In the genomic region with DNA sequence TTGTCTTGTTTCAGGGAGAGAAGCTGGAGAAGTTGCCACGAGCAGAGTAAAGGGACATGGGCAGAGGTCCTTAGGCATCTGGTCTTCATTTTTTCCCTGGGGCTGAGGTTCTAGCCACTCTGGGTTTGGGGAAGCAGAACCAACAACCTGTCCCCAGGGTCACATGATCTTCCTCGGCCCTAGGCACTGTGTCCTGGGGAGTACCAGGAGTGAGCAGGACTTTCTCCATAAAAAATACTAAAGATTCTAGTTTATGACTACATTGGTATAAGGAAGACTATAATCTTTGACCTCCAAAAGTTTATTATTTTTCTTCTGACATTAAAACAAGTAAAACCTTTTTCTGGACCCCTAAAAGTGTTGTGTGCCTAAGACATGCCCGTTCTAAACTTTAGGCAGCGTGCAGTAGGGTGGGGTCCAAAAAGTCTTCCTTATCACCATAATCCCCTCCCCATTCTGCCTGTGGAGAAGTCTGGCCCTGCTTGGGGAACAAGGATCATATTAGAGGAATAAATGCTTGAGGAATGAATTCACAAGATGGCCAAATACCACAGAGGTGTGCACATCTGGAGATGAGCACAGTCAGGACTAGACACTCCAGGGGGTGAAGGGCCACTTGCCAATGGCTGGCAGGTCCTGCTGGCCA, we compare ENCODE assay signal across 19 cellular contexts. TPM values are rescaled to one million over a fixed set of nuclear protein-coding genes. Genes with fewer than 3 reads are reported as not detected.
DNase-seq lines count a peak whose midpoint lies in the region; ATAC-seq, FAIRE-seq and TF ChIP-seq lines count a peak whose summit lies in the region.
"Had no signal": no experiment of that assay in that cellular context is flagged by ENCODE, and none has a peak within 500 bp of the region (broad histone marks: within the 10 kb centered on the region; RNA-seq: fewer than 3 reads in every experiment).

No MANE protein-coding gene starts in this region.

- ATAC-seq in A549 (no peak), foreskin keratinocyte (peak; percentile 24), GM21367 (IDR thresholded peaks at IDR 0.05; ENCODE audit: unreplicated experiment) (no peak), GM21619 (IDR thresholded peaks at IDR 0.05; ENCODE audit: unreplicated experiment) (no peak)
- ATAC-seq: activated T-helper 17 cell treated with anti-CD3 and anti-CD28 coated beads, Interleukin-2, amount 50 U/mL, for 72 hours had no signal

- DNase-seq in A549 (ENCODE audit: low read depth in 1 of 2, low spot score in 1 of 2): peak in 1 of 2 experiments; percentile 35
- peak; percentile 11 for DNase-seq in astrocyte of the hippocampus (ENCODE audit: low read depth, low spot score)
- DNase-seq in foreskin keratinocyte: no peak
- DNase-seq in GM10266 (ENCODE audit: extremely low spot score): no peak
- no peak for DNase-seq in activated CD4-positive, alpha-beta memory T cell treated with anti-CD3 and anti-CD28 coated beads for 36 hours
- DNase-seq: activated CD4-positive, alpha-beta T cell treated with anti-CD3 and anti-CD28 coated beads, Interleukin-2, amount 10 ng/mL, durations not matched to agents 7 days and 5 days; activated naive CD8-positive, alpha-beta T cell treated with anti-CD3 and anti-CD28 coated beads for 36 hours; cortex of kidney; kidney; midbrain; NCI-H1048; nephron progenitor cell; sigmoid colon; SW 1271 had no signal

- H3K27me3 ChIP-seq in HUES6 (ENCODE audit: control insufficient read depth, insufficient read depth, low read length) (no peaks in the 10 kb centered on the region), foreskin keratinocyte (no peaks in the 10 kb centered on the region)
- H3K27me3 ChIP-seq: sigmoid colon had no signal

- intact Hi-C loops in activated CD4-positive, alpha-beta memory T cell treated with anti-CD3 and anti-CD28 coated beads for 36 hours (cut with micrococcal nuclease): no loop called here

- TF ChIP-seq CTCF in A549 (IDR thresholded peaks at IDR 0.05) (no peak), foreskin keratinocyte (conservative IDR thresholded peaks at IDR 0.05) (no peak), GM10266 (IDR thresholded peaks at IDR 0.05; ENCODE audit: control insufficient read depth, insufficient read depth, low read depth, missing control alignments) (no peak)

- POLR2A ChIA-PET in A549 (lab: Yijun Ruan, JAX): no interaction called here
- POLR2A ChIA-PET in activated CD4-positive, alpha-beta memory T cell treated with anti-CD3 and anti-CD28 coated beads for 36 hours (lab: Charles Lee): no interaction called here

- H3K4me2 ChIP-seq in A549: peak overlapping the region; percentile 66

- no peak overlapping the region for H3K4me3 ChIP-seq in A549
- no peak overlapping the region for H3K4me3 ChIP-seq in HUES6 (ENCODE audit: low read depth, low read length)
- H3K4me3 ChIP-seq: sigmoid colon had no signal

- no peak for TF ChIP-seq RAD21 in A549 (conservative IDR thresholded peaks at IDR 0.05 in 1 of 2, IDR thresholded peaks at IDR 0.05 in 1 of 2)

- H3K4me1 Mint-ChIP-seq in activated CD4-positive, alpha-beta memory T cell treated with anti-CD3 and anti-CD28 coated beads for 36 hours (ENCODE audit: low read depth): no peaks in the 10 kb centered on the region
- H3K4me1 Mint-ChIP-seq: activated CD4-positive, alpha-beta T cell treated with anti-CD3 and anti-CD28 coated beads, Interleukin-2, amount 10 ng/mL, durations not matched to agents 7 days and 5 days; activated naive CD8-positive, alpha-beta T cell treated with anti-CD3 and anti-CD28 coated beads for 36 hours; activated T-helper 17 cell treated with anti-CD3 and anti-CD28 coated beads, Interleukin-2, amount 50 U/mL, for 72 hours had no signal

- CTCF ChIA-PET in A549 (lab: Yijun Ruan, JAX): no interaction called here
- CTCF ChIA-PET in activated CD4-positive, alpha-beta memory T cell treated with anti-CD3 and anti-CD28 coated beads for 36 hours (lab: Charles Lee): no interaction called here

- H3K27me3 Mint-ChIP-seq in activated CD4-positive, alpha-beta memory T cell treated with anti-CD3 and anti-CD28 coated beads for 36 hours: no peaks in the 10 kb centered on the region
- H3K27me3 Mint-ChIP-seq: activated CD4-positive, alpha-beta T cell treated with anti-CD3 and anti-CD28 coated beads, Interleukin-2, amount 10 ng/mL, durations not matched to agents 7 days and 5 days; activated naive CD8-positive, alpha-beta T cell treated with anti-CD3 and anti-CD28 coated beads for 36 hours; activated T-helper 17 cell treated with anti-CD3 and anti-CD28 coated beads, Interleukin-2, amount 50 U/mL, for 72 hours had no signal

- H3K27ac Mint-ChIP-seq in activated CD4-positive, alpha-beta memory T cell treated with anti-CD3 and anti-CD28 coated beads for 36 hours: no peak overlapping the region
- H3K27ac Mint-ChIP-seq: activated CD4-positive, alpha-beta T cell treated with anti-CD3 and anti-CD28 coated beads, Interleukin-2, amount 10 ng/mL, durations not matched to agents 7 days and 5 days; activated naive CD8-positive, alpha-beta T cell treated with anti-CD3 and anti-CD28 coated beads for 36 hours had no signal

- H3K9me3 ChIP-seq in A549: no peaks in the 10 kb centered on the region
- H3K9me3 ChIP-seq in HUES6 (ENCODE audit: control insufficient read depth, insufficient read depth, low read depth, low read length): peaks cover under 1% of the 10 kb centered on the region; the same call in 1 of the 2 replicates
- H3K9me3 ChIP-seq: sigmoid colon had no signal

- TF ChIP-seq POLR2A in A549 (IDR thresholded peaks at IDR 0.05; ENCODE audit: low read length): no peak

- 72% methylated on average over 4 of the region's 4 CpGs for WGBS in A549 (ENCODE audit: missing lambda C conversion rate)

- no peaks in the 10 kb centered on the region for H3K36me3 ChIP-seq in HUES6 (ENCODE audit: control insufficient read depth, insufficient read depth, low read length)
- H3K36me3 ChIP-seq: sigmoid colon had no signal

- no peak overlapping the region for H3K4me3 Mint-ChIP-seq in activated CD4-positive, alpha-beta memory T cell treated with anti-CD3 and anti-CD28 coated beads for 36 hours
- H3K4me3 Mint-ChIP-seq: activated CD4-positive, alpha-beta T cell treated with anti-CD3 and anti-CD28 coated beads, Interleukin-2, amount 10 ng/mL, durations not matched to agents 7 days and 5 days; activated naive CD8-positive, alpha-beta T cell treated with anti-CD3 and anti-CD28 coated beads for 36 hours; activated T-helper 17 cell treated with anti-CD3 and anti-CD28 coated beads, Interleukin-2, amount 50 U/mL, for 72 hours; nephron progenitor cell had no signal

- no peaks in the 10 kb centered on the region for H3K36me3 Mint-ChIP-seq in activated CD4-positive, alpha-beta memory T cell treated with anti-CD3 and anti-CD28 coated beads for 36 hours
- H3K36me3 Mint-ChIP-seq: activated naive CD8-positive, alpha-beta T cell treated with anti-CD3 and anti-CD28 coated beads for 36 hours had no signal

- no peak for FAIRE-seq in A549 (lab: Jason Lieb, UNC)
- FAIRE-seq: kidney had no signal

- H3K27ac ChIP-seq in A549 (peak overlapping the region; percentile 81 to 84), HUES6 (ENCODE audit: low read depth, low read length) (peak overlapping the region; percentile 1; the same call in 1 of the 2 replicates), foreskin keratinocyte (no peak overlapping the region)
- H3K27ac ChIP-seq: C4-2B, sigmoid colon had no signal

- TF ChIP-seq EP300 in A549 (IDR thresholded peaks at IDR 0.05): no peak

- no peaks in the 10 kb centered on the region for H3K9me3 Mint-ChIP-seq in activated CD4-positive, alpha-beta memory T cell treated with anti-CD3 and anti-CD28 coated beads for 36 hours
- H3K9me3 Mint-ChIP-seq: activated CD4-positive, alpha-beta T cell treated with anti-CD3 and anti-CD28 coated beads, Interleukin-2, amount 10 ng/mL, durations not matched to agents 7 days and 5 days; activated naive CD8-positive, alpha-beta T cell treated with anti-CD3 and anti-CD28 coated beads for 36 hours; activated T-helper 17 cell treated with anti-CD3 and anti-CD28 coated beads, Interleukin-2, amount 50 U/mL, for 72 hours; nephron progenitor cell had no signal

- peak overlapping the region; percentile 34 for H3K9ac ChIP-seq in HUES6 (ENCODE audit: low read length)

- peaks cover 22% of the 10 kb centered on the region for H3K4me1 ChIP-seq in A549
- H3K4me1 ChIP-seq in HUES6 (ENCODE audit: control insufficient read depth, insufficient read depth, low read length): peaks cover 26% of the 10 kb centered on the region
- peaks cover 12% of the 10 kb centered on the region for H3K4me1 ChIP-seq in foreskin keratinocyte

TF ChIP-seq in A549, 52 proteins besides CTCF, POLR2A, EP300 and RAD21:
- TF ChIP-seq GATA3 (IDR thresholded peaks at IDR 0.05; ENCODE audit: borderline replicate concordance) (no peak), FOSB (CRISPR knock-in tag; IDR thresholded peaks at IDR 0.05) (no peak), SMC3 (IDR thresholded peaks at IDR 0.05) (no peak), ZSCAN20 (CRISPR knock-in tag; IDR thresholded peaks at IDR 0.05) (no peak), HEYL (CRISPR knock-in tag; IDR thresholded peaks at IDR 0.05) (no peak), SREBF2 (IDR thresholded peaks at IDR 0.05) (no peak), CHD4 (IDR thresholded peaks at IDR 0.05; ENCODE audit: borderline replicate concordance) (no peak), FOXS1 (CRISPR knock-in tag; IDR thresholded peaks at IDR 0.05) (no peak)
- TF ChIP-seq, protein P1, sequence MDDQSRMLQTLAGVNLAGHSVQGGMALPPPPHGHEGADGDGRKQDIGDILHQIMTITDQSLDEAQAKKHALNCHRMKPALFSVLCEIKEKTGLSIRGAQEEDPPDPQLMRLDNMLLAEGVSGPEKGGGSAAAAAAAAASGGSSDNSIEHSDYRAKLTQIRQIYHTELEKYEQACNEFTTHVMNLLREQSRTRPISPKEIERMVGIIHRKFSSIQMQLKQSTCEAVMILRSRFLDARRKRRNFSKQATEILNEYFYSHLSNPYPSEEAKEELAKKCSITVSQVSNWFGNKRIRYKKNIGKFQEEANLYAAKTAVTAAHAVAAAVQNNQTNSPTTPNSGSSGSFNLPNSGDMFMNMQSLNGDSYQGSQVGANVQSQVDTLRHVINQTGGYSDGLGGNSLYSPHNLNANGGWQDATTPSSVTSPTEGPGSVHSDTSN (IDR thresholded peaks at IDR 0.05): no peak

RNA-seq across cellular contexts. Expression of a gene that starts 19.3 kb away (rescaled TPM):
- 21.9 and 24.7 TPM in 2 replicates for polyA plus RNA-seq in A549 (2011; rRNA removed)
- 11.9 and 14.3 TPM in 2 replicates for polyA plus RNA-seq in A549 (2012; cell fraction: cytosol; rRNA removed)
- 24.8 and 31.2 TPM in 2 replicates for polyA plus RNA-seq in A549 (2012; cell fraction: nucleus; rRNA removed)
- polyA plus RNA-seq in A549 (2017; fragmentation: RNase III; extraction: RNeasy Plus Mini Kit Qiagen cat#74134 plus additional on column Dnase treatment): 15.9 to 18.5 TPM (median 17.4 TPM) in 3 replicates
- polyA minus RNA-seq in A549 (2011; rRNA and poly(A)+ RNA removed): 42.8 and 49.7 TPM in 2 replicates
- 30.3 and 31.3 TPM in 2 replicates for total RNA-seq in foreskin keratinocyte
- polyA plus RNA-seq in foreskin keratinocyte: 7.6 and 9.5 TPM in 2 replicates
- 1 to 10 TPM; 4.1 to 4.2 TPM for total RNA-seq in activated CD4-positive, alpha-beta memory T cell treated with anti-CD3 and anti-CD28 coated beads for 36 hours
